1 cellular context compared by ENCODE assay signal in the genomic region with DNA sequence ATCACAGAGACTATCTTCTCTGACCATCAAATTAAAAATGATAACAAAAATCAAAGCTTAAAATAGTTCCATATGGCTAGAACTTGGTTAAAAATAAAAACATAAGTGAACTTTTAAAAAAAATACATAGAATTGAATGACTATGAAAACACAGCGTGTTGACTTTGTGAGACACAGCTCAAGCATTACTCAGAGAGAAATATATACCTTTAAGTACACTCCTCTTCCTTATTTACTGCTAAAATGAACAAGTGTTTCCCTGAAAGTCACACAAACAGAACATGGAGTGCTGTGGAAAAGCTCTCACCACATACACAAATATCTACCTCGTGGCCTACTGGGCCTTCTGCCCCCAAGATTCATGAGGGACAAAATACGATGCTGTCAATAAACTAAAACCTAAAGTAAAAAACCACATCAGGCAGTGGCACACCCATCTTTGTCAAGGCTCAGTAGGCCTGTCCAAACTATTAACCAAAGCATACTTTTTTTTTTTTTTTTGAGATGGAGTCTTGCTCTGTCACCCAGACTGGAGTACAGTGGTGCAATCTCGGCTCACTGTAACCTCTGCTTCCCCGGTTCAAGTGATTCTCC.
TF ChIP-seq lines count a peak whose summit lies in the region.

No MANE protein-coding gene starts in this region.

TF ChIP-seq in GM12878, 131 proteins besides CTCF, POLR2A, EP300 and RAD21:
- TF ChIP-seq POLR2AphosphoS5 (IDR thresholded peaks at IDR 0.05; ENCODE audit: low read length) (no peak), FOXM1 (IDR thresholded peaks at IDR 0.05; ENCODE audit: low read depth, low read length) (no peak), ZBED1 (IDR thresholded peaks at IDR 0.05; ENCODE audit: borderline replicate concordance) (no peak), MXI1 (IDR thresholded peaks at IDR 0.05; ENCODE audit: low read depth, low read length) (no peak), RUNX3 (IDR thresholded peaks at IDR 0.05; ENCODE audit: low read length) (peak; percentile 73)
TF ChIP-seq in GM12878: peak in this region for 1.
